ENCODE assay signal across 2 cellular contexts in the genomic region with DNA sequence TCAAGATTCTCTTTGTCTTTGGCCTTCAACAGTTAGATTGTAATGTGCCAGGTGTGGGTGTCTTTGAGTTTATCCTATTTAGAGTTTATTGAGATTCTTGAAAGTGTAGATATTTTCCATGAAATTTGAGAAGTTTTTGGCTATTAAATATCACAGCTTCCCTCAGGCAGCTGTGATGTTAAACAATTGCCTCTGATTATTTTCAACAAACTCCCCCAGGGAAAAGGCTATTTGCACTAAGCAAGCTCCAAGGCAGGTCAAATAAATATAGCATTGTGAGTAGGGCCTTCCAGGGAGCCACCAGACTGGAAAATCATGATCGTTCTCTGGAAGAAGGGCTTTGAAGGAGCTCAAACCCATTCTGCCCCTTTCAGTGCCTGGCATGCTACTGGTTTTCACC.
TF ChIP-seq lines count a peak whose summit lies in the region.

No MANE protein-coding gene starts in this region.

TF ChIP-seq in HEK293, 187 proteins besides CTCF, POLR2A, EP300 and RAD21 (continued from another document):
- TF ChIP-seq, protein P1, sequence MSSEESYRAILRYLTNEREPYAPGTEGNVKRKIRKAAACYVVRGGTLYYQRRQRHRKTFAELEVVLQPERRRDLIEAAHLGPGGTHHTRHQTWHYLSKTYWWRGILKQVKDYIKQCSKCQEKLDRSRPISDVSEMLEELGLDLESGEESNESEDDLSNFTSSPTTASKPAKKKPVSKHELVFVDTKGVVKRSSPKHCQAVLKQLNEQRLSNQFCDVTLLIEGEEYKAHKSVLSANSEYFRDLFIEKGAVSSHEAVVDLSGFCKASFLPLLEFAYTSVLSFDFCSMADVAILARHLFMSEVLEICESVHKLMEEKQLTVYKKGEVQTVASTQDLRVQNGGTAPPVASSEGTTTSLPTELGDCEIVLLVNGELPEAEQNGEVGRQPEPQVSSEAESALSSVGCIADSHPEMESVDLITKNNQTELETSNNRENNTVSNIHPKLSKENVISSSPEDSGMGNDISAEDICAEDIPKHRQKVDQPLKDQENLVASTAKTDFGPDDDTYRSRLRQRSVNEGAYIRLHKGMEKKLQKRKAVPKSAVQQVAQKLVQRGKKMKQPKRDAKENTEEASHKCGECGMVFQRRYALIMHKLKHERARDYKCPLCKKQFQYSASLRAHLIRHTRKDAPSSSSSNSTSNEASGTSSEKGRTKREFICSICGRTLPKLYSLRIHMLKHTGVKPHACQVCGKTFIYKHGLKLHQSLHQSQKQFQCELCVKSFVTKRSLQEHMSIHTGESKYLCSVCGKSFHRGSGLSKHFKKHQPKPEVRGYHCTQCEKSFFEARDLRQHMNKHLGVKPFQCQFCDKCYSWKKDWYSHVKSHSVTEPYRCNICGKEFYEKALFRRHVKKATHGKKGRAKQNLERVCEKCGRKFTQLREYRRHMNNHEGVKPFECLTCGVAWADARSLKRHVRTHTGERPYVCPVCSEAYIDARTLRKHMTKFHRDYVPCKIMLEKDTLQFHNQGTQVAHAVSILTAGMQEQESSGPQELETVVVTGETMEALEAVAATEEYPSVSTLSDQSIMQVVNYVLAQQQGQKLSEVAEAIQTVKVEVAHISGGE (tag by site-specific recombination; conservative IDR thresholded peaks at IDR 0.05; ENCODE audit: low read depth): no peak

TF ChIP-seq in GM12878, 131 proteins besides CTCF, POLR2A, EP300 and RAD21 (continued from another document):
- TF ChIP-seq, protein P2, sequence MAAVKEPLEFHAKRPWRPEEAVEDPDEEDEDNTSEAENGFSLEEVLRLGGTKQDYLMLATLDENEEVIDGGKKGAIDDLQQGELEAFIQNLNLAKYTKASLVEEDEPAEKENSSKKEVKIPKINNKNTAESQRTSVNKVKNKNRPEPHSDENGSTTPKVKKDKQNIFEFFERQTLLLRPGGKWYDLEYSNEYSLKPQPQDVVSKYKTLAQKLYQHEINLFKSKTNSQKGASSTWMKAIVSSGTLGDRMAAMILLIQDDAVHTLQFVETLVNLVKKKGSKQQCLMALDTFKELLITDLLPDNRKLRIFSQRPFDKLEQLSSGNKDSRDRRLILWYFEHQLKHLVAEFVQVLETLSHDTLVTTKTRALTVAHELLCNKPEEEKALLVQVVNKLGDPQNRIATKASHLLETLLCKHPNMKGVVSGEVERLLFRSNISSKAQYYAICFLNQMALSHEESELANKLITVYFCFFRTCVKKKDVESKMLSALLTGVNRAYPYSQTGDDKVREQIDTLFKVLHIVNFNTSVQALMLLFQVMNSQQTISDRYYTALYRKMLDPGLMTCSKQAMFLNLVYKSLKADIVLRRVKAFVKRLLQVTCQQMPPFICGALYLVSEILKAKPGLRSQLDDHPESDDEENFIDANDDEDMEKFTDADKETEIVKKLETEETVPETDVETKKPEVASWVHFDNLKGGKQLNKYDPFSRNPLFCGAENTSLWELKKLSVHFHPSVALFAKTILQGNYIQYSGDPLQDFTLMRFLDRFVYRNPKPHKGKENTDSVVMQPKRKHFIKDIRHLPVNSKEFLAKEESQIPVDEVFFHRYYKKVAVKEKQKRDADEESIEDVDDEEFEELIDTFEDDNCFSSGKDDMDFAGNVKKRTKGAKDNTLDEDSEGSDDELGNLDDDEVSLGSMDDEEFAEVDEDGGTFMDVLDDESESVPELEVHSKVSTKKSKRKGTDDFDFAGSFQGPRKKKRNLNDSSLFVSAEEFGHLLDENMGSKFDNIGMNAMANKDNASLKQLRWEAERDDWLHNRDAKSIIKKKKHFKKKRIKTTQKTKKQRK (IDR thresholded peaks at IDR 0.05; ENCODE audit: low read depth, low read length): no peak
- TF ChIP-seq, protein P3, sequence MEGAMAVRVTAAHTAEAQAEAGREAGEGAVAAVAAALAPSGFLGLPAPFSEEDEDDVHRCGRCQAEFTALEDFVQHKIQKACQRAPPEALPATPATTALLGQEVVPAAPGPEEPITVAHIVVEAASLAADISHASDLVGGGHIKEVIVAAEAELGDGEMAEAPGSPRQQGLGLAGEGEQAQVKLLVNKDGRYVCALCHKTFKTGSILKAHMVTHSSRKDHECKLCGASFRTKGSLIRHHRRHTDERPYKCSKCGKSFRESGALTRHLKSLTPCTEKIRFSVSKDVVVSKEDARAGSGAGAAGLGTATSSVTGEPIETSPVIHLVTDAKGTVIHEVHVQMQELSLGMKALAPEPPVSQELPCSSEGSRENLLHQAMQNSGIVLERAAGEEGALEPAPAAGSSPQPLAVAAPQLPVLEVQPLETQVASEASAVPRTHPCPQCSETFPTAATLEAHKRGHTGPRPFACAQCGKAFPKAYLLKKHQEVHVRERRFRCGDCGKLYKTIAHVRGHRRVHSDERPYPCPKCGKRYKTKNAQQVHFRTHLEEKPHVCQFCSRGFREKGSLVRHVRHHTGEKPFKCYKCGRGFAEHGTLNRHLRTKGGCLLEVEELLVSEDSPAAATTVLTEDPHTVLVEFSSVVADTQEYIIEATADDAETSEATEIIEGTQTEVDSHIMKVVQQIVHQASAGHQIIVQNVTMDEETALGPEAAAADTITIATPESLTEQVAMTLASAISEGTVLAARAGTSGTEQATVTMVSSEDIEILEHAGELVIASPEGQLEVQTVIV (IDR thresholded peaks at IDR 0.05; ENCODE audit: borderline replicate concordance, partially characterized antibody): no peak
- no peak for TF ChIP-seq POLR2AphosphoS2 (IDR thresholded peaks at IDR 0.05; ENCODE audit: low read depth, low read length)
- TF ChIP-seq CBX5 (IDR thresholded peaks at IDR 0.05; ENCODE audit: low read depth): peak; percentile 56; the same call in 1 of the 2 replicates
